Comparison of ENCODE assay signal across 29 cellular contexts in genomic region chr2:101230541-101230993, GRCh38. TPM values are rescaled to one million over a fixed set of nuclear protein-coding genes. Genes with fewer than 3 reads are reported as not detected.
DNase-seq lines count a peak whose midpoint lies in the region; ATAC-seq and TF ChIP-seq lines count a peak whose summit lies in the region.
"Had no signal": no experiment of that assay in that cellular context is flagged by ENCODE, and none has a peak within 500 bp of the region (broad histone marks: within the 10 kb centered on the region; RNA-seq: fewer than 3 reads in every experiment).

No MANE protein-coding gene starts in this region.

- ATAC-seq in GM19463 (IDR thresholded peaks at IDR 0.05; ENCODE audit: unreplicated experiment): no peak
- ATAC-seq: activated naive CD4-positive, alpha-beta T cell treated with anti-CD3 and anti-CD28 coated beads, Interleukin-2, amount 50 U/mL, for 72 hours; activated T-cell treated with anti-CD3 and anti-CD28 coated beads, Interleukin-2, amount 50 U/mL, for 72 hours; naive thymus-derived CD4-positive, alpha-beta T cell; stimulated activated naive CD8-positive, alpha-beta T cell treated with anti-CD3 and anti-CD28 coated beads, Interleukin-15, amount 100 ng/mL, for 72 hours had no signal

- no peaks in the 10 kb centered on the region for H3K4me1 ChIP-seq in cardiac muscle cell (ENCODE audit: low read depth)

- H3K4me3 ChIP-seq in cardiac muscle cell (no peak overlapping the region), choroid plexus epithelial cell (ENCODE audit: low read depth, low read length) (no peak overlapping the region), MG63 (no peak overlapping the region)
- H3K4me3 ChIP-seq: esophagus squamous epithelium, pancreas, upper lobe of left lung had no signal

- no peak overlapping the region for H3K4me3 Mint-ChIP-seq in T-helper 2 cell treated with Interferon-gamma antibody and Interleukin-4, amounts not matched to agents 5 μg/mL and 100 μg/mL, for 36 hours
- H3K4me3 Mint-ChIP-seq: activated T-cell treated with anti-CD3 and anti-CD28 coated beads, Interleukin-2, amount 50 U/mL, for 72 hours; naive thymus-derived CD4-positive, alpha-beta T cell; stimulated activated naive CD8-positive, alpha-beta T cell treated with anti-CD3 and anti-CD28 coated beads, Interleukin-15, amount 100 ng/mL, for 72 hours had no signal

- H3K27ac ChIP-seq in cardiac muscle cell: peak overlapping the region; percentile 47
- H3K27ac ChIP-seq: C4-2B, esophagus squamous epithelium, pancreas, upper lobe of left lung had no signal

- intact Hi-C loops in cardiac septum (cut with DNase I): no loop called here

- DNase-seq in cardiac muscle cell (ENCODE audit: low read depth in 1 of 2, low spot score in 1 of 2) (peak in 1 of 2 donors; percentile 9), cardiac septum (ENCODE audit: low spot score) (no peak), choroid plexus epithelial cell (ENCODE audit: low read depth) (peak; percentile 85), left kidney (ENCODE audit: low read depth, low spot score) (peak; percentile 82), MG63 (no peak)
- no peak for DNase-seq in stimulated activated CD4-positive, alpha-beta T cell treated with anti-CD3 and anti-CD28 coated beads, Interleukin-4, amount 100 ng/mL, for 1 hour
- no peak for DNase-seq in T-helper 2 cell treated with Interferon-gamma antibody and Interleukin-4, amounts not matched to agents 5 μg/mL and 100 μg/mL, for 36 hours (ENCODE audit: low spot score)
- DNase-seq: 8988T; activated CD4-positive, CD25-positive, alpha-beta regulatory T cell; activated T-cell treated with anti-CD3 and anti-CD28 coated beads, Interleukin-2, amount 50 U/mL, for 72 hours; central memory CD4-positive, alpha-beta T cell; DMS 273 treated with DMSO at 0.1 percent for 48 hours; effector CD4-positive, alpha-beta T cell; esophagus squamous epithelium; head of caudate nucleus; KG1; naive thymus-derived CD4-positive, alpha-beta T cell; NCI-H1092; NCI-H2081 treated with DMSO at 0.1 percent for 48 hours; NCI-H510A; pancreas; RPMI8226; SK-N-SH; stimulated activated naive CD8-positive, alpha-beta T cell treated with anti-CD3 and anti-CD28 coated beads, Interleukin-15, amount 100 ng/mL, for 72 hours; T-helper 9 cell; upper lobe of left lung had no signal

- H3K27me3 Mint-ChIP-seq in T-helper 2 cell treated with Interferon-gamma antibody and Interleukin-4, amounts not matched to agents 5 μg/mL and 100 μg/mL, for 36 hours (ENCODE audit: low read depth): no peaks in the 10 kb centered on the region
- H3K27me3 Mint-ChIP-seq: naive thymus-derived CD4-positive, alpha-beta T cell; stimulated activated naive CD8-positive, alpha-beta T cell treated with anti-CD3 and anti-CD28 coated beads, Interleukin-15, amount 100 ng/mL, for 72 hours had no signal

- TF ChIP-seq CTCF in cardiac muscle cell (IDR thresholded peaks at IDR 0.05; ENCODE audit: low read depth, low read length): no peak
- no peak for TF ChIP-seq CTCF in choroid plexus epithelial cell (conservative IDR thresholded peaks at IDR 0.05; ENCODE audit: low read depth, low read length)

- no peaks in the 10 kb centered on the region for H3K4me1 Mint-ChIP-seq in T-helper 2 cell treated with Interferon-gamma antibody and Interleukin-4, amounts not matched to agents 5 μg/mL and 100 μg/mL, for 36 hours (ENCODE audit: low read depth)

- no peak overlapping the region for H3K27ac Mint-ChIP-seq in T-helper 2 cell treated with Interferon-gamma antibody and Interleukin-4, amounts not matched to agents 5 μg/mL and 100 μg/mL, for 36 hours
- H3K27ac Mint-ChIP-seq: activated T-cell treated with anti-CD3 and anti-CD28 coated beads, Interleukin-2, amount 50 U/mL, for 72 hours; naive thymus-derived CD4-positive, alpha-beta T cell had no signal

- H3K9me3 Mint-ChIP-seq in T-helper 2 cell treated with Interferon-gamma antibody and Interleukin-4, amounts not matched to agents 5 μg/mL and 100 μg/mL, for 36 hours: peaks cover 12% of the 10 kb centered on the region

- H3K9me3 ChIP-seq in cardiac muscle cell (ENCODE audit: low read depth): no peaks in the 10 kb centered on the region
- H3K9me3 ChIP-seq in MG63: no peaks in the 10 kb centered on the region
- H3K9me3 ChIP-seq: esophagus squamous epithelium, pancreas, SK-N-SH, upper lobe of left lung had no signal

- no peaks in the 10 kb centered on the region for H3K36me3 Mint-ChIP-seq in T-helper 2 cell treated with Interferon-gamma antibody and Interleukin-4, amounts not matched to agents 5 μg/mL and 100 μg/mL, for 36 hours (ENCODE audit: low read depth)

- H3K36me3 ChIP-seq in cardiac muscle cell (no peaks in the 10 kb centered on the region), MG63 (no peaks in the 10 kb centered on the region)
- H3K36me3 ChIP-seq: esophagus squamous epithelium, pancreas, upper lobe of left lung had no signal

- H3K27me3 ChIP-seq in cardiac muscle cell (no peaks in the 10 kb centered on the region), MG63 (no peaks in the 10 kb centered on the region)
- H3K27me3 ChIP-seq: esophagus squamous epithelium, pancreas, upper lobe of left lung had no signal

RNA-seq across cellular contexts. Expression of gene CNOT11, which starts 22.1 kb away (rescaled TPM):
- 51.4 and 52.7 TPM in 2 replicates for total RNA-seq in cardiac muscle cell
- 74.2 and 78.0 TPM in 2 replicates for polyA plus RNA-seq in cardiac muscle cell
- total RNA-seq in cardiac septum: 46.2 TPM
- total RNA-seq in MG63 (2014; rRNA removed; shearing (Covaris generic); ENCODE audit: low replicate concordance): 52.6 and 64.1 TPM in 2 replicates

Comparison
In these comparisons a context has a peak if more than half of its experiments do, and no peak if none do; other contexts are left out.
1. DNase-seq: peak in choroid plexus epithelial cell (single experiment) and left kidney (single experiment); none in cardiac septum (single experiment), stimulated activated CD4-positive, alpha-beta T cell treated with anti-CD3 and anti-CD28 coated beads, Interleukin-4, amount 100 ng/mL, for 1 hour (single experiment), T-helper 2 cell treated with Interferon-gamma antibody and Interleukin-4, amounts not matched to agents 5 μg/mL and 100 μg/mL, for 36 hours (single experiment) and MG63 (single experiment).